ENCODE assay signal across 3 cellular contexts in the genomic region with DNA sequence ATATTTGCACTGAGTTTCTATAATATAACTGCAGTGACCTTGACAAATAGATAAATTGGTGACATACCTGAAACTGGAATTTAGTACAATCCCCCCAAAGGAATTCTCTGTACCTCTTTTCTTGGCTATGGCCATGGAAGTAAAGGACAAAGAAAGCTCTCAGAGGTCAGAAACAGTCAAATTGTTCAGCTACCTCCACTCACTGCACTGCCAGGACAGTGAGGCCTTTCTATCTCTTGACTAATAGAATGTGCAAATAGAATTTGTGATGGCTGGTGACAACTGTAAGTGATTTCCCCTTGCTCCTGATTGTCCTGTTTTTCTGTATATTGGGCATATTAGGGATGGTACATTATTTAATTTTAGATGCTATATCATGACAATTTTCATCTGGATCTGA.
"Had no signal": no experiment of that assay in that cellular context is flagged by ENCODE, and none has a peak within 500 bp of the region (broad histone marks: within the 10 kb centered on the region; RNA-seq: fewer than 3 reads in every experiment).

No MANE protein-coding gene starts in this region.

- DNase-seq: GDM1, GF-D8 had no signal

- H3K4me3 ChIP-seq: GM12878 had no signal

- ATAC-seq: GM12878 had no signal
